Comparison of ENCODE assay signal across 16 cellular contexts in genomic region chr2:77796397-77796796, GRCh38.
DNase-seq lines count a peak whose midpoint lies in the region; TF ChIP-seq lines count a peak whose summit lies in the region.
"Had no signal": no experiment of that assay in that cellular context is flagged by ENCODE, and none has a peak within 500 bp of the region (broad histone marks: within the 10 kb centered on the region; RNA-seq: fewer than 3 reads in every experiment).

No MANE protein-coding gene starts in this region.

- no peaks in the 10 kb centered on the region for H3K9me3 ChIP-seq in BE2C
- H3K9me3 ChIP-seq in hepatocyte (ENCODE audit: low read depth), result no peaks in the 10 kb centered on the region
- H3K9me3 ChIP-seq in ascending aorta, result no peaks in the 10 kb centered on the region
- H3K9me3 ChIP-seq: BLaER1 treated with 17β-estradiol and CSF1 and Interleukin-3, amounts not matched to agents 10 nM and 100 nM; HAP-1 had no signal

- H3K9me2 ChIP-seq in hepatocyte (replicated peaks; ENCODE audit: insufficient read depth), result no peaks in the 10 kb centered on the region

- DNase-seq in BE2C (no peak), NAMALWA (ENCODE audit: low spot score) (peak; percentile 4), hepatocyte (ENCODE audit: low spot score) (no peak), ascending aorta (ENCODE audit: low spot score in 2 of 2) (no peak), GM19240 (ENCODE audit: insufficient read length, low spot score) (no peak), superior temporal gyrus (ENCODE audit: extremely low spot score) (no peak)
- DNase-seq: CD4-positive, alpha-beta T cell; CD8-positive, alpha-beta memory T cell; DMS 273 treated with DMSO at 0.1 percent for 48 hours; DMS79 treated with DMSO at 0.1 percent for 48 hours; GF-D8; GOT3; HFFc6 had no signal

- no peak overlapping the region for H3K4me2 ChIP-seq in hepatocyte
- H3K4me2 ChIP-seq: BLaER1 treated with 17β-estradiol and CSF1 and Interleukin-3, amounts not matched to agents 10 nM and 100 nM had no signal

- H3K27me3 ChIP-seq in BE2C, result no peaks in the 10 kb centered on the region
- no peaks in the 10 kb centered on the region for H3K27me3 ChIP-seq in hepatocyte
- H3K27me3 ChIP-seq in ascending aorta, result no peaks in the 10 kb centered on the region
- H3K27me3 ChIP-seq: BLaER1 treated with 17β-estradiol and CSF1 and Interleukin-3, amounts not matched to agents 10 nM and 100 nM had no signal

- WGBS in hepatocyte (ENCODE audit: low lambda C conversion rate, missing lambda C conversion rate), result 78% methylated on average over 2 of the region's 2 CpGs

- no peak overlapping the region for H2AFZ ChIP-seq in hepatocyte

- H3K27ac ChIP-seq in 22Rv1 (no peak overlapping the region), hepatocyte (no peak overlapping the region), ascending aorta (no peak overlapping the region)
- H3K27ac ChIP-seq: BLaER1 treated with 17β-estradiol and CSF1 and Interleukin-3, amounts not matched to agents 10 nM and 100 nM had no signal

- peak; percentile 15; the same call in 1 of the 2 replicates for TF ChIP-seq CTCF in 22Rv1 (IDR thresholded peaks at IDR 0.05)
- TF ChIP-seq CTCF in BE2C (IDR thresholded peaks at IDR 0.05; ENCODE audit: low read depth, low read length), result peak; percentile 35
- TF ChIP-seq CTCF in hepatocyte (IDR thresholded peaks at IDR 0.05; ENCODE audit: poor library complexity), result peak; percentile 4
- no peak for TF ChIP-seq CTCF in ascending aorta (IDR thresholded peaks at IDR 0.05)

- H3K4me3 ChIP-seq in BE2C (ENCODE audit: low read depth, low read length) (no peak overlapping the region), hepatocyte (no peak overlapping the region), ascending aorta (no peak overlapping the region)
- H3K4me3 ChIP-seq: BLaER1 treated with 17β-estradiol and CSF1 and Interleukin-3, amounts not matched to agents 10 nM and 100 nM; HAP-1 had no signal

- H3K79me2 ChIP-seq in hepatocyte, result no peaks in the 10 kb centered on the region

- H3K4me1 ChIP-seq in BE2C (no peaks in the 10 kb centered on the region), hepatocyte (ENCODE audit: insufficient read depth) (no peaks in the 10 kb centered on the region), ascending aorta (no peaks in the 10 kb centered on the region)
- H3K4me1 ChIP-seq: BLaER1 treated with 17β-estradiol and CSF1 and Interleukin-3, amounts not matched to agents 10 nM and 100 nM; HAP-1 had no signal

- intact Hi-C loops in ascending aorta (cut with DNase I), result no loop called here

- H3K36me3 ChIP-seq in BE2C, result no peaks in the 10 kb centered on the region
- no peaks in the 10 kb centered on the region for H3K36me3 ChIP-seq in hepatocyte (replicated peaks; ENCODE audit: insufficient read depth, low read depth)
- H3K36me3 ChIP-seq in ascending aorta, result no peaks in the 10 kb centered on the region
- H3K36me3 ChIP-seq: BLaER1 treated with 17β-estradiol and CSF1 and Interleukin-3, amounts not matched to agents 10 nM and 100 nM; HAP-1 had no signal

- H4K20me1 ChIP-seq in hepatocyte (ENCODE audit: insufficient read depth, poor library complexity, severe bottlenecking), result no peaks in the 10 kb centered on the region
- H4K20me1 ChIP-seq: BLaER1 treated with 17β-estradiol and CSF1 and Interleukin-3, amounts not matched to agents 10 nM and 100 nM had no signal

Comparison
In these comparisons a context has a peak if more than half of its experiments do, and no peak if none do; other contexts are left out.
1. CTCF ChIP-seq: peak in 22Rv1 (single experiment), BE2C (single experiment) and hepatocyte (single experiment); none in ascending aorta (0 of 3).